2 cellular contexts compared by ENCODE assay signal in the genomic region with DNA sequence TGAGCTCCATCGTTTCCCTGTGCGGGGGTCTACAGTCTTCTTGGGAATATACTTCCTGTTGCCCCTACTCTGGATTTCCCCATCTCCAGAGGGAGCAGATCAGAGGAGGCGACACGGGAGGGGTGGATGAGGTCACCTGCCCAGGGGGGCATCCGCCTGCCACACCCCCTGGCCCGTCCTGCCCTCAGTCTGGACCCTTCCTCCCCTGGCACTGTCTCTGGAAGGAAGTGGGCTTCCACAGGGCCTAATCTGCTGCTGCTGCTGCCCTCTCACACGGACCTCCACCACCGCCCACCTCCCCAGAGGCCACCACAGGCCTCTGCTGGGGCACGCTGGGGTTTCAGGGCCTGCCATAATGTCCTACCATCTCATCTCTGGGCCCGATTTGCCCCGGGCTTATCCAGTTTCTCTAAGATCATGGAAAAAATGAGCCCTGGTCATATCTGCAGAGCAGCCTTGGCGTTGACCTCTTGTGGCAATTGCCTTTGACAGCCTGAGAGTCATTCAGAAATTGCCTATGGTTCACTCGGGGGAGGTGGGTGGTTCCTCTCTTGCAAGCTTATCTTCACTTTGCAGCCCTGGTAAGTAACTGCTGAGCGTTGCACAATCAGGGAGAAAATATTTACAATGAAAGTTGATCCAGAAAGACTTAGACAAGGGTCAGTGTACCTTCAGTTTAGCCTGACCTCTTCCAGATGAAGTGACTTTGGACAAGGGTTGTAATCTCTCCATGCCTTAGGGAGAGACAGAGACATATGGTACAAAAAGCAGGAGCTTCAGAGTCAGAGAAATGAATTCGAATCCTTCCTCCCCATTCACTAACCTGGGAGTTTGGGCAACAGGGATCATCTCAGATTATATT.
TF ChIP-seq lines count a peak whose summit lies in the region.

No MANE protein-coding gene starts in this region.

TF ChIP-seq in K562, 482 proteins besides CTCF, POLR2A, EP300 and RAD21 (continued from another document and continues in another):
- TF ChIP-seq ZBTB11 (CRISPR knock-in tag; IDR thresholded peaks at IDR 0.05): peak in 2 of 3 experiments; percentile 49 to 84; a peak in 3 of 6 replicates
- TF ChIP-seq, protein P1, sequence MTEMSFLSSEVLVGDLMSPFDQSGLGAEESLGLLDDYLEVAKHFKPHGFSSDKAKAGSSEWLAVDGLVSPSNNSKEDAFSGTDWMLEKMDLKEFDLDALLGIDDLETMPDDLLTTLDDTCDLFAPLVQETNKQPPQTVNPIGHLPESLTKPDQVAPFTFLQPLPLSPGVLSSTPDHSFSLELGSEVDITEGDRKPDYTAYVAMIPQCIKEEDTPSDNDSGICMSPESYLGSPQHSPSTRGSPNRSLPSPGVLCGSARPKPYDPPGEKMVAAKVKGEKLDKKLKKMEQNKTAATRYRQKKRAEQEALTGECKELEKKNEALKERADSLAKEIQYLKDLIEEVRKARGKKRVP (CRISPR knock-in tag; IDR thresholded peaks at IDR 0.05): peak; percentile 76
- TF ChIP-seq NR1H2 (CRISPR knock-in tag; IDR thresholded peaks at IDR 0.05): peak; percentile 91; the same call in 1 of the 2 replicates
- peak; percentile 71 to 77 for TF ChIP-seq TEAD1 (CRISPR knock-in tag; IDR thresholded peaks at IDR 0.05)
- TF ChIP-seq SMARCC2 (IDR thresholded peaks at IDR 0.05; ENCODE audit: low read depth): peak; percentile 100
- TF ChIP-seq ZFP30 (CRISPR knock-in tag; IDR thresholded peaks at IDR 0.05; ENCODE audit: borderline replicate concordance): peak; percentile 64; the same call in 1 of the 2 replicates
- no peak; the same call in 1 of the 2 replicates for TF ChIP-seq ZNF668 (CRISPR knock-in tag; IDR thresholded peaks at IDR 0.05)
- peak; percentile 98 for TF ChIP-seq NCOA1 (IDR thresholded peaks at IDR 0.05; ENCODE audit: low read depth)
- peak; percentile 92 for TF ChIP-seq SMARCB1 (IDR thresholded peaks at IDR 0.05; ENCODE audit: insufficient read length, low read depth)
- no peak for TF ChIP-seq WHSC1 (IDR thresholded peaks at IDR 0.05; ENCODE audit: low read length)
- peak; percentile 85; the same call in 1 of the 2 replicates for TF ChIP-seq HDAC8 (tag; IDR thresholded peaks at IDR 0.05)
- TF ChIP-seq TGIF2 (CRISPR knock-in tag; IDR thresholded peaks at IDR 0.05): no peak
- no peak; the same call in 1 of the 2 replicates for TF ChIP-seq THRAP3 (IDR thresholded peaks at IDR 0.05; ENCODE audit: borderline replicate concordance)
- TF ChIP-seq BCLAF1 (IDR thresholded peaks at IDR 0.05; ENCODE audit: borderline replicate concordance in 1 of 2, control insufficient read depth in 1 of 2, low read depth in 2 of 2, low read length in 1 of 2): peak in 1 of 2 experiments; percentile 90; a peak in 1 of 4 replicates
- TF ChIP-seq HMG20A (CRISPR knock-in tag; conservative IDR thresholded peaks at IDR 0.05): peak; percentile 44; the same call in 1 of the 2 replicates
- TF ChIP-seq ZNF780A (CRISPR knock-in tag; IDR thresholded peaks at IDR 0.05): peak; percentile 38; the same call in 1 of the 2 replicates
- peak; percentile 74; the same call in 1 of the 2 replicates for TF ChIP-seq RAD51 (IDR thresholded peaks at IDR 0.05; ENCODE audit: borderline replicate concordance, low read depth)

TF ChIP-seq in GM23338, 12 proteins besides CTCF, POLR2A, EP300 and RAD21 (continued from another document):
- TF ChIP-seq, protein P2, sequence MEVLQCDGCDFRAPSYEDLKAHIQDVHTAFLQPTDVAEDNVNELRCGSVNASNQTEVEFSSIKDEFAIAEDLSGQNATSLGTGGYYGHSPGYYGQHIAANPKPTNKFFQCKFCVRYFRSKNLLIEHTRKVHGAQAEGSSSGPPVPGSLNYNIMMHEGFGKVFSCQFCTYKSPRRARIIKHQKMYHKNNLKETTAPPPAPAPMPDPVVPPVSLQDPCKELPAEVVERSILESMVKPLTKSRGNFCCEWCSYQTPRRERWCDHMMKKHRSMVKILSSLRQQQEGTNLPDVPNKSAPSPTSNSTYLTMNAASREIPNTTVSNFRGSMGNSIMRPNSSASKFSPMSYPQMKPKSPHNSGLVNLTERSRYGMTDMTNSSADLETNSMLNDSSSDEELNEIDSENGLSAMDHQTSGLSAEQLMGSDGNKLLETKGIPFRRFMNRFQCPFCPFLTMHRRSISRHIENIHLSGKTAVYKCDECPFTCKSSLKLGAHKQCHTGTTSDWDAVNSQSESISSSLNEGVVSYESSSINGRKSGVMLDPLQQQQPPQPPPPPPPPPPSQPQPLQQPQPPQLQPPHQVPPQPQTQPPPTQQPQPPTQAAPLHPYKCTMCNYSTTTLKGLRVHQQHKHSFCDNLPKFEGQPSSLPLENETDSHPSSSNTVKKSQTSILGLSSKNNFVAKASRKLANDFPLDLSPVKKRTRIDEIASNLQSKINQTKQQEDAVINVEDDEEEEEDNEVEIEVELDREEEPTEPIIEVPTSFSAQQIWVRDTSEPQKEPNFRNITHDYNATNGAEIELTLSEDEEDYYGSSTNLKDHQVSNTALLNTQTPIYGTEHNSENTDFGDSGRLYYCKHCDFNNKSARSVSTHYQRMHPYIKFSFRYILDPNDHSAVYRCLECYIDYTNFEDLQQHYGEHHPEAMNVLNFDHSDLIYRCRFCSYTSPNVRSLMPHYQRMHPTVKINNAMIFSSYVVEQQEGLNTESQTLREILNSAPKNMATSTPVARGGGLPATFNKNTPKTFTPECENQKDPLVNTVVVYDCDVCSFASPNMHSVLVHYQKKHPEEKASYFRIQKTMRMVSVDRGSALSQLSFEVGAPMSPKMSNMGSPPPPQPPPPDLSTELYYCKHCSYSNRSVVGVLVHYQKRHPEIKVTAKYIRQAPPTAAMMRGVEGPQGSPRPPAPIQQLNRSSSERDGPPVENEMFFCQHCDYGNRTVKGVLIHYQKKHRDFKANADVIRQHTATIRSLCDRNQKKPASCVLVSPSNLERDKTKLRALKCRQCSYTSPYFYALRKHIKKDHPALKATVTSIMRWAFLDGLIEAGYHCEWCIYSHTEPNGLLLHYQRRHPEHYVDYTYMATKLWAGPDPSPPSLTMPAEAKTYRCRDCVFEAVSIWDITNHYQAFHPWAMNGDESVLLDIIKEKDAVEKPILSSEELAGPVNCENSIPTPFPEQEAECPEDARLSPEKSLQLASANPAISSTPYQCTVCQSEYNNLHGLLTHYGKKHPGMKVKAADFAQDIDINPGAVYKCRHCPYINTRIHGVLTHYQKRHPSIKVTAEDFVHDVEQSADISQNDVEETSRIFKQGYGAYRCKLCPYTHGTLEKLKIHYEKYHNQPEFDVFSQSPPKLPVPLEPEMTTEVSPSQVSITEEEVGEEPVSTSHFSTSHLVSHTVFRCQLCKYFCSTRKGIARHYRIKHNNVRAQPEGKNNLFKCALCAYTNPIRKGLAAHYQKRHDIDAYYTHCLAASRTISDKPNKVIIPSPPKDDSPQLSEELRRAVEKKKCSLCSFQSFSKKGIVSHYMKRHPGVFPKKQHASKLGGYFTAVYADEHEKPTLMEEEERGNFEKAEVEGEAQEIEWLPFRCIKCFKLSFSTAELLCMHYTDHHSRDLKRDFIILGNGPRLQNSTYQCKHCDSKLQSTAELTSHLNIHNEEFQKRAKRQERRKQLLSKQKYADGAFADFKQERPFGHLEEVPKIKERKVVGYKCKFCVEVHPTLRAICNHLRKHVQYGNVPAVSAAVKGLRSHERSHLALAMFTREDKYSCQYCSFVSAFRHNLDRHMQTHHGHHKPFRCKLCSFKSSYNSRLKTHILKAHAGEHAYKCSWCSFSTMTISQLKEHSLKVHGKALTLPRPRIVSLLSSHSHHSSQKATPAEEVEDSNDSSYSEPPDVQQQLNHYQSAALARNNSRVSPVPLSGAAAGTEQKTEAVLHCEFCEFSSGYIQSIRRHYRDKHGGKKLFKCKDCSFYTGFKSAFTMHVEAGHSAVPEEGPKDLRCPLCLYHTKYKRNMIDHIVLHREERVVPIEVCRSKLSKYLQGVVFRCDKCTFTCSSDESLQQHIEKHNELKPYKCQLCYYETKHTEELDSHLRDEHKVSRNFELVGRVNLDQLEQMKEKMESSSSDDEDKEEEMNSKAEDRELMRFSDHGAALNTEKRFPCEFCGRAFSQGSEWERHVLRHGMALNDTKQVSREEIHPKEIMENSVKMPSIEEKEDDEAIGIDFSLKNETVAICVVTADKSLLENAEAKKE (CRISPR knock-in tag; IDR thresholded peaks at IDR 0.05): no peak
- TF ChIP-seq STAT1 (IDR thresholded peaks at IDR 0.05; ENCODE audit: unreplicated experiment): no peak
- no peak for TF ChIP-seq CREB1 (CRISPR knock-in tag; IDR thresholded peaks at IDR 0.05; ENCODE audit: low read depth)
- TF ChIP-seq EZH2phosphoT487 (IDR thresholded peaks at IDR 0.05; ENCODE audit: unreplicated experiment): no peak
- TF ChIP-seq, protein P3, sequence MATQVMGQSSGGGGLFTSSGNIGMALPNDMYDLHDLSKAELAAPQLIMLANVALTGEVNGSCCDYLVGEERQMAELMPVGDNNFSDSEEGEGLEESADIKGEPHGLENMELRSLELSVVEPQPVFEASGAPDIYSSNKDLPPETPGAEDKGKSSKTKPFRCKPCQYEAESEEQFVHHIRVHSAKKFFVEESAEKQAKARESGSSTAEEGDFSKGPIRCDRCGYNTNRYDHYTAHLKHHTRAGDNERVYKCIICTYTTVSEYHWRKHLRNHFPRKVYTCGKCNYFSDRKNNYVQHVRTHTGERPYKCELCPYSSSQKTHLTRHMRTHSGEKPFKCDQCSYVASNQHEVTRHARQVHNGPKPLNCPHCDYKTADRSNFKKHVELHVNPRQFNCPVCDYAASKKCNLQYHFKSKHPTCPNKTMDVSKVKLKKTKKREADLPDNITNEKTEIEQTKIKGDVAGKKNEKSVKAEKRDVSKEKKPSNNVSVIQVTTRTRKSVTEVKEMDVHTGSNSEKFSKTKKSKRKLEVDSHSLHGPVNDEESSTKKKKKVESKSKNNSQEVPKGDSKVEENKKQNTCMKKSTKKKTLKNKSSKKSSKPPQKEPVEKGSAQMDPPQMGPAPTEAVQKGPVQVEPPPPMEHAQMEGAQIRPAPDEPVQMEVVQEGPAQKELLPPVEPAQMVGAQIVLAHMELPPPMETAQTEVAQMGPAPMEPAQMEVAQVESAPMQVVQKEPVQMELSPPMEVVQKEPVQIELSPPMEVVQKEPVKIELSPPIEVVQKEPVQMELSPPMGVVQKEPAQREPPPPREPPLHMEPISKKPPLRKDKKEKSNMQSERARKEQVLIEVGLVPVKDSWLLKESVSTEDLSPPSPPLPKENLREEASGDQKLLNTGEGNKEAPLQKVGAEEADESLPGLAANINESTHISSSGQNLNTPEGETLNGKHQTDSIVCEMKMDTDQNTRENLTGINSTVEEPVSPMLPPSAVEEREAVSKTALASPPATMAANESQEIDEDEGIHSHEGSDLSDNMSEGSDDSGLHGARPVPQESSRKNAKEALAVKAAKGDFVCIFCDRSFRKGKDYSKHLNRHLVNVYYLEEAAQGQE (IDR thresholded peaks at IDR 0.05; ENCODE audit: unreplicated experiment): no peak
- TF ChIP-seq ETS1 (IDR thresholded peaks at IDR 0.05): no peak
- no peak for TF ChIP-seq NANOG (IDR thresholded peaks at IDR 0.05; ENCODE audit: borderline replicate concordance)
- no peak for TF ChIP-seq ZNF114 (CRISPR knock-in tag; IDR thresholded peaks at IDR 0.05)
- no peak for TF ChIP-seq JUNB (IDR thresholded peaks at IDR 0.05; ENCODE audit: unreplicated experiment)
- TF ChIP-seq POLR2AphosphoS5 (IDR thresholded peaks at IDR 0.05; ENCODE audit: low read depth): no peak
- no peak for TF ChIP-seq ZNF331 (CRISPR knock-in tag; IDR thresholded peaks at IDR 0.05; ENCODE audit: low read depth)
